ENCODE assay signal across 10 cellular contexts in the genomic region with DNA sequence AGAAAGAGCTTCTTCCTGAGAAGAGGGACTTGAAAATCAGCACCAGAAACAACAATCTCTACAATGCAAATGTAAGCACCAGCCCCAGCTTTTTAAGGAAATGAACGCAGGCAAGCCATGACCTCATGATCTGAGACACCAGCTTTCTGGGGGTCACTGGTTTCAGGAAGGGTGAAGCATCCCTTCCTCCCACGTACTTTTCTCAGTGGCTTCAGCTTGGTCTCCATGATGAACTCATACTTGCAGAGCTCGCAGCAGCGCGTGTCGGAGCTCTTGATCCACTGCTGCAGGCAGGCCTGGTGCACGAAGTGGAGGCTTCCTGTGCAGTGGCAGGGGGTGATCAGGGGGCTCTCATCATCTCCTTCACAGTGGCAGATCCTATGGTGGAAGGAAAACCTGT.
DNase-seq lines count a peak whose midpoint lies in the region; ATAC-seq and TF ChIP-seq lines count a peak whose summit lies in the region.
"Had no signal": no experiment of that assay in that cellular context is flagged by ENCODE, and none has a peak within 500 bp of the region (broad histone marks: within the 10 kb centered on the region; RNA-seq: fewer than 3 reads in every experiment).

No MANE protein-coding gene starts in this region.

- no peak overlapping the region for H3K27ac Mint-ChIP-seq in activated naive CD4-positive, alpha-beta T cell treated with anti-CD3 and anti-CD28 coated beads, Interleukin-2, amount 50 U/mL, for 72 hours

- peak overlapping the region; percentile 49 for H3K4me3 ChIP-seq in GM12865 (ENCODE audit: low read depth, low read length)
- H3K4me3 ChIP-seq in H7 (ENCODE audit: insufficient read depth, low read depth, low read length) = no peak overlapping the region

- TF ChIP-seq POLR2A in Raji (IDR thresholded peaks at IDR 0.05; ENCODE audit: insufficient read depth, low read depth, low read length) = 0 out of 2 replicates have a peak, but pooled peaks have one; percentile 21

- DNase-seq in GM12865 (ENCODE audit: low read depth) (peak; percentile 96), H7 (no peak), NCI-H69 (lab: John Stamatoyannopoulos, UW) (no peak), G401 (ENCODE audit: low spot score) (no peak)
- DNase-seq in activated naive CD4-positive, alpha-beta T cell treated with anti-CD3 and anti-CD28 coated beads, Interleukin-2, amount 50 U/mL, for 72 hours (ENCODE audit: low spot score in 2 of 2) = no peak
- DNase-seq: activated effector memory CD4-positive, alpha-beta T cell treated with Interleukin-2 at 50 U/mL for 16 hours; COR-L47 had no signal

- no peak for TF ChIP-seq CTCF in GM12865 (IDR thresholded peaks at IDR 0.05; ENCODE audit: insufficient read depth, low read depth, low read length, missing control alignments)

- no peaks in the 10 kb centered on the region for H3K27me3 ChIP-seq in H7 (ENCODE audit: control insufficient read depth, insufficient read depth, low read length)

- H3K36me3 ChIP-seq in H7 (replicated peaks; ENCODE audit: control insufficient read depth, insufficient read depth, low read length) = no peaks in the 10 kb centered on the region

- no peaks in the 10 kb centered on the region for H3K9me3 Mint-ChIP-seq in activated naive CD4-positive, alpha-beta T cell treated with anti-CD3 and anti-CD28 coated beads, Interleukin-2, amount 50 U/mL, for 72 hours

- in situ Hi-C loops in G401 (cut with HindIII; ENCODE audit: low sequenced_read_pairs) = no loop called here

- H3K36me3 Mint-ChIP-seq in activated naive CD4-positive, alpha-beta T cell treated with anti-CD3 and anti-CD28 coated beads, Interleukin-2, amount 50 U/mL, for 72 hours = no peaks in the 10 kb centered on the region

- peak; percentile 59 for ATAC-seq in GM19397 (IDR thresholded peaks at IDR 0.05; ENCODE audit: unreplicated experiment)
- ATAC-seq in HG03060 (IDR thresholded peaks at IDR 0.05; ENCODE audit: low read depth, unreplicated experiment) = peak; percentile 67
- ATAC-seq in activated naive CD4-positive, alpha-beta T cell treated with anti-CD3 and anti-CD28 coated beads, Interleukin-2, amount 50 U/mL, for 72 hours = no peak

Comparison
In these comparisons a context has a peak if more than half of its experiments do, and no peak if none do; other contexts are left out.
1. ATAC-seq: peak in GM19397 (single experiment) and HG03060 (single experiment); none in activated naive CD4-positive, alpha-beta T cell treated with anti-CD3 and anti-CD28 coated beads, Interleukin-2, amount 50 U/mL, for 72 hours (0 of 2).